In genomic region chr10:7312179-7312857, GRCh38 we compare ENCODE assay signal across 25 cellular contexts.
"Had no signal": no experiment of that assay in that cellular context is flagged by ENCODE, and none has a peak within 500 bp of the region (broad histone marks: within the 10 kb centered on the region; RNA-seq: fewer than 3 reads in every experiment).

No MANE protein-coding gene starts in this region.

- H2AFZ ChIP-seq: neural progenitor cell had no signal

- H3K4me2 ChIP-seq: neural progenitor cell had no signal

- H3K4me3 ChIP-seq: coronary artery, esophagus squamous epithelium, gastroesophageal sphincter, mucosa of descending colon, neural progenitor cell, sigmoid colon, thoracic aorta, upper lobe of left lung had no signal

- DNase-seq: activated CD4-positive, alpha-beta T cell treated with anti-CD3 and anti-CD28 coated beads, Interleukin-2, amount 50 U/mL, for 4 hours; activated CD8-positive, alpha-beta memory T cell treated with anti-CD3 and anti-CD28 coated beads for 24 hours; activated CD8-positive, alpha-beta memory T cell treated with anti-CD3 and anti-CD28 coated beads, Interleukin-2, amount 50 U/mL, for 4 hours; activated naive CD8-positive, alpha-beta T cell treated with anti-CD3 and anti-CD28 coated beads, Interleukin-2, amount 10 ng/mL, durations not matched to agents 7 days and 5 days; activated T-cell treated with anti-CD3 and anti-CD28 coated beads, Interleukin-2, amount 50 U/mL, for 24 hours; amniotic stem cell; cerebellar nuclear complex; endodermal cell; esophagus squamous epithelium; head of caudate nucleus; hypothalamus; left cardiac atrium; mucosa of descending colon; retina; sigmoid colon; stimulated activated CD4-positive, alpha-beta T cell treated with anti-CD3 and anti-CD28 coated beads, Interleukin-2, amount 100 ng/mL, for 48 hours; stimulated activated CD8-positive, alpha-beta memory T cell treated with anti-CD3 and anti-CD28 coated beads, Interleukin-4, amount 100 ng/mL, for 48 hours; stimulated activated naive CD4-positive, alpha-beta T cell; T-helper 9 cell; upper lobe of left lung had no signal

- ATAC-seq: activated T-helper 17 cell treated with anti-CD3 and anti-CD28 coated beads, Interleukin-2, amount 50 U/mL, for 72 hours; gastroesophageal sphincter; left cardiac atrium; mucosa of descending colon had no signal

- H3K36me3 ChIP-seq: esophagus squamous epithelium, gastroesophageal sphincter, neural progenitor cell, sigmoid colon, thoracic aorta, upper lobe of left lung had no signal

- H3K27ac ChIP-seq: coronary artery, esophagus squamous epithelium, gastroesophageal sphincter, neural progenitor cell, sigmoid colon, thoracic aorta, upper lobe of left lung had no signal

- H3K9ac ChIP-seq: neural progenitor cell had no signal

- H3K4me1 ChIP-seq: esophagus squamous epithelium, neural progenitor cell, sigmoid colon, upper lobe of left lung had no signal

- H3K9me3 ChIP-seq: esophagus squamous epithelium, mucosa of descending colon, sigmoid colon, thoracic aorta, upper lobe of left lung had no signal

- H3K27me3 ChIP-seq: esophagus squamous epithelium, gastroesophageal sphincter, neural progenitor cell, sigmoid colon, upper lobe of left lung had no signal
